In the genomic region with DNA sequence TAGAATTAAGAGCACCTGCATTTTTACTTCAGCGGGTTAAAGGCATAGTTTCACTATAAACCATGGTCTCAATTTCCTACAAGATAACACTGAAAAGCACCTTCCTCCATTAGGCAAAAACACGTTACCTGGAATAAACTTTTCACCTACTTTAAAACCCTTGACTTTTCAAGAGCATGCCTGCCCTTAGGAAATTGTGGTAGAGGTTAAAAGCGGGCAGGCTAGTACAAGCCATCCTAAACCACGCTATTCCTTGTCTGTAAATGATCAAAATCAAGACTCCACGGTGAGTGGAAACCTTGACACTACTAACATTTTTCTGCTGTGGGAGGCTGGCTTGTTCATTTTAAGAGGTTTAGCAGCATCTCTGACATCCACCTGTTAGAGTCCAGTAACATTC, we compare ENCODE assay signal across 19 cellular contexts. TPM values are rescaled to one million over a fixed set of nuclear protein-coding genes. Genes with fewer than 3 reads are reported as not detected.
A peak's percentile ranks its signal among the peaks of the same experiment; 100 is the strongest.
DNase-seq lines count a peak whose midpoint lies in the region; ATAC-seq, FAIRE-seq and TF ChIP-seq lines count a peak whose summit lies in the region.
"Had no signal": no experiment of that assay in that cellular context is flagged by ENCODE, and none has a peak within 500 bp of the region (broad histone marks: within the 10 kb centered on the region; RNA-seq: fewer than 3 reads in every experiment).

No MANE protein-coding gene starts in this region.

- H3K27ac ChIP-seq in HL-60 (replicated peaks) (peak overlapping the region; percentile 56), lower lobe of right lung (no peak overlapping the region)
- H3K27ac ChIP-seq: C4-2B had no signal

- peaks cover 29 to 55% of the 10 kb centered on the region in 2 donors for H3K36me3 Mint-ChIP-seq in stimulated activated naive B cell treated with anti-CD40 and anti-IgM and Interleukin-4, amounts not matched to agents 10 μg/mL and 1 μg/mL and 100 μg/mL, for 72 hours

- no peak for FAIRE-seq in D721Med (lab: Jason Lieb, UNC)
- FAIRE-seq: A204.1, GM12878, GM18507 had no signal

- no peaks in the 10 kb centered on the region for H3K9me3 ChIP-seq in lower lobe of right lung

- peak overlapping the region; percentile 69 for H3K27ac Mint-ChIP-seq in stimulated activated naive B cell treated with anti-CD40 and anti-IgM and Interleukin-4, amounts not matched to agents 10 μg/mL and 1 μg/mL and 100 μg/mL, for 72 hours
- H3K27ac Mint-ChIP-seq: B cell had no signal

- peaks cover 41% of the 10 kb centered on the region for H3K36me3 ChIP-seq in lower lobe of right lung

- no peak overlapping the region for H3K4me3 Mint-ChIP-seq in stimulated activated naive B cell treated with anti-CD40 and anti-IgM and Interleukin-4, amounts not matched to agents 10 μg/mL and 1 μg/mL and 100 μg/mL, for 72 hours
- H3K4me3 Mint-ChIP-seq: B cell; CD4-positive, alpha-beta memory T cell had no signal

- H3K4me3 ChIP-seq in HL-60 (replicated peaks; ENCODE audit: insufficient read depth, low read length) (no peak overlapping the region), lower lobe of right lung (no peak overlapping the region)
- H3K4me3 ChIP-seq: GM12878 had no signal

- ATAC-seq in lower lobe of right lung (peak; percentile 38 to 48), HG02678 (IDR thresholded peaks at IDR 0.05; ENCODE audit: unreplicated experiment) (no peak)
- no peak for ATAC-seq in stimulated activated naive B cell treated with anti-CD40 and anti-IgM and Interleukin-4, amounts not matched to agents 10 μg/mL and 1 μg/mL and 100 μg/mL, for 72 hours (replicated peaks)
- ATAC-seq: GM12878 had no signal

- peaks cover 6% of the 10 kb centered on the region for H3K4me1 ChIP-seq in lower lobe of right lung

- H3K9me3 Mint-ChIP-seq in stimulated activated naive B cell treated with anti-CD40 and anti-IgM and Interleukin-4, amounts not matched to agents 10 μg/mL and 1 μg/mL and 100 μg/mL, for 72 hours, result no peaks in the 10 kb centered on the region

- TF ChIP-seq CTCF in HL-60 (IDR thresholded peaks at IDR 0.05; ENCODE audit: insufficient read depth, low read length) (no peak), lower lobe of right lung (IDR thresholded peaks at IDR 0.05) (no peak), D721Med (IDR thresholded peaks at IDR 0.05; ENCODE audit: insufficient read depth, missing control alignments) (no peak)

- peaks cover 12 to 30% of the 10 kb centered on the region in 2 donors for H3K4me1 Mint-ChIP-seq in stimulated activated naive B cell treated with anti-CD40 and anti-IgM and Interleukin-4, amounts not matched to agents 10 μg/mL and 1 μg/mL and 100 μg/mL, for 72 hours
- H3K4me1 Mint-ChIP-seq: B cell had no signal

- intact Hi-C loops in lower lobe of right lung (cut with DNase I), result no loop called here

- H3K27me3 Mint-ChIP-seq in stimulated activated naive B cell treated with anti-CD40 and anti-IgM and Interleukin-4, amounts not matched to agents 10 μg/mL and 1 μg/mL and 100 μg/mL, for 72 hours, result no peaks in the 10 kb centered on the region
- H3K27me3 Mint-ChIP-seq: B cell; CD4-positive, alpha-beta memory T cell had no signal

- DNase-seq in DMS79 treated with DMSO at 0.1 percent for 48 hours (lab: John Stamatoyannopoulos, UW) (peak; percentile 68), HL-60 (ENCODE audit: low read depth in 1 of 2, low spot score in 1 of 2) (no peak), lower lobe of right lung (no peak), putamen (ENCODE audit: low spot score) (no peak), D721Med (ENCODE audit: insufficient read length, low spot score) (no peak), DMS53 (lab: John Stamatoyannopoulos, UW) (no peak)
- no peak for DNase-seq in stimulated activated naive B cell treated with anti-CD40 and anti-IgM and Interleukin-4, amounts not matched to agents 10 μg/mL and 1 μg/mL and 100 μg/mL, for 72 hours
- DNase-seq: CD4-positive, alpha-beta memory T cell; DMS153; HCEC 1CT; IMR-90; KBM-7 had no signal

- H3K27me3 ChIP-seq in HL-60 (ENCODE audit: insufficient read depth, poor library complexity, severe bottlenecking) (no peaks in the 10 kb centered on the region), lower lobe of right lung (ENCODE audit: low read depth) (no peaks in the 10 kb centered on the region)

RNA-seq across cellular contexts. Expression of a gene that starts 43.9 kb away (rescaled TPM):
- total RNA-seq in lower lobe of right lung, result not detected
- total RNA-seq: B cell; CD4-positive, alpha-beta memory T cell; GM12878; HT-29; IMR-90 had no signal

RNA-seq across cellular contexts. Expression of a gene that starts 51.1 kb away (rescaled TPM):
- 230 TPM for total RNA-seq in lower lobe of right lung

Comparison
In these comparisons a context has a peak if more than half of its experiments do, and no peak if none do; other contexts are left out.
1. ATAC-seq: peak in lower lobe of right lung (2 of 2); none in stimulated activated naive B cell treated with anti-CD40 and anti-IgM and Interleukin-4, amounts not matched to agents 10 μg/mL and 1 μg/mL and 100 μg/mL, for 72 hours (0 of 2) and HG02678 (single experiment).